In the genomic region with DNA sequence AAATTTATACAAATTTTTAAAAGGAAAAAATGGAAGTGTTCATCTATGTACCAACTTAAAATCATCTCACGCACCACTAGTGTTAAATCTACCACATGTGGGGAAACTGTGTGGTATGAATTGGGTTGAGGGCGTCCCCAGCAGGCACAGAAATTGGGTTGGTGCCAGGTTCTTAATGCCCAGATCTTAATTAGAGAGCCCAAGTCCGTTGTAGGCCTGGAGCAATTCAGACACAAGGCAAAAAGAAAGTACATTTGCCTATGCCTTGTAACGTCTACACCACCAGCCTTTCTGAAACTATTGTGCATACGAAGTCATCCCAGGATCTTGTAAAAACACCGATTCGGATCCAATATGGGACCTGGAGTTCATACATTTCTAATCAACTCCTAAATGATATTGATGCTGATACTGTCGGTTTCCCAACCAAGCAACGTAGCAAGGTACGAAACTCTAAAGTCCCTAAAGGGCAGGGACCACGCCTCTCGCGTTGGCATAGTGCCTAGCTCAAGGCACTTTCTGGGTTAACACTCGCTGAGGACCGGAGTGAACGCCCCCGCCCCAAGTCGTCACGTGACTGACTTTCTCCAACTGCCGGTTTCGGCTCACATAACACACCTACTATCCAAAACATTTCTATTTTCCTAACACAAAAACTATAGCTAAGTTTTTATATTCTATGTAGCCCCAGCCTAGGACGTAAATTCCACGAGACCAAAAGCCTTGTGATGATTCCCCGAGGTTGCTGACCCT, we compare ENCODE assay signal across 8 cellular contexts. TPM values are rescaled to one million over a fixed set of nuclear protein-coding genes. Genes with fewer than 3 reads are reported as not detected.
DNase-seq lines count a peak whose midpoint lies in the region; ATAC-seq and TF ChIP-seq lines count a peak whose summit lies in the region.

No MANE protein-coding gene starts in this region.

- peak; percentile 31 for ATAC-seq in HG03066 (IDR thresholded peaks at IDR 0.05; ENCODE audit: low read depth, unreplicated experiment)

- WGBS in liver: 4% methylated on average over 24 of the region's 24 CpGs

- H3K36me3 ChIP-seq in liver (ENCODE audit: control insufficient read depth in 4 of 4, insufficient read depth in 3 of 4, low read depth in 1 of 4, low read length in 3 of 4): peaks cover 0 to 7% (median 3%) of the 10 kb centered on the region in 4 donors

- DNase-seq in NK-92 treated with Interleukin-12 subunit alpha and Interleukin-12 subunit beta, amount 100 ng/mL, for 24 hours (lab: John Stamatoyannopoulos, UW): peak; percentile 59
- DNase-seq in NK-92 (lab: John Stamatoyannopoulos, UW; ENCODE audit: unreplicated experiment): no peak
- peak; percentile 51 for DNase-seq in NCI-H345 treated with DMSO at 0.1 percent for 48 hours (lab: John Stamatoyannopoulos, UW; ENCODE audit: unreplicated experiment)
- DNase-seq in activated CD4-positive, alpha-beta T cell treated with anti-CD3 and anti-CD28 coated beads for 48 hours: peak; percentile 84
- DNase-seq in coronary artery (ENCODE audit: low spot score): peak; percentile 78
- peak; percentile 62 to 67 for DNase-seq in stimulated activated CD4-positive, alpha-beta T cell treated with anti-CD3 and anti-CD28 coated beads, Interleukin-4, amount 100 ng/mL, for 48 hours (ENCODE audit: low read depth in 2 of 2)

- no peaks in the 10 kb centered on the region for H3K27me3 ChIP-seq in liver (ENCODE audit: control insufficient read depth in 4 of 4, insufficient read depth in 4 of 4, low read length in 3 of 4)

- H3K4me3 ChIP-seq in coronary artery (peak overlapping the region; percentile 94), liver (ENCODE audit: low read depth in 1 of 3, low read length in 3 of 3) (peak overlapping the region; percentile 78 to 98 (median 89))

- peaks cover 4 to 46% (median 36%) of the 10 kb centered on the region in 4 donors for H3K4me1 ChIP-seq in liver (ENCODE audit: control insufficient read depth in 4 of 4, insufficient read depth in 4 of 4, low read length in 3 of 4)

- H3K9ac ChIP-seq in liver (ENCODE audit: low read depth in 1 of 2, low read length in 2 of 2): peak overlapping the region; percentile 76 to 83

- TF ChIP-seq CTCF in coronary artery (IDR thresholded peaks at IDR 0.05) (no peak), liver (IDR thresholded peaks at IDR 0.05; ENCODE audit: low read depth, low read length, missing input control) (no peak)

- TF ChIP-seq RAD21 in liver (IDR thresholded peaks at IDR 0.05): peak in 1 of 2 donors; percentile 23

- H3K9me3 ChIP-seq in liver (ENCODE audit: control insufficient read depth in 4 of 4, low read length in 3 of 4): no peaks in the 10 kb centered on the region

- H3K27ac ChIP-seq in coronary artery: peak overlapping the region; percentile 91 to 97
- H3K27ac ChIP-seq in liver (ENCODE audit: low read depth in 1 of 2, low read length in 2 of 2): peak overlapping the region; percentile 90 to 96

TF ChIP-seq in liver, 16 proteins besides CTCF, POLR2A, EP300 and RAD21:
- TF ChIP-seq NR2F2 (IDR thresholded peaks at IDR 0.05): no peak
- TF ChIP-seq, protein P1, sequence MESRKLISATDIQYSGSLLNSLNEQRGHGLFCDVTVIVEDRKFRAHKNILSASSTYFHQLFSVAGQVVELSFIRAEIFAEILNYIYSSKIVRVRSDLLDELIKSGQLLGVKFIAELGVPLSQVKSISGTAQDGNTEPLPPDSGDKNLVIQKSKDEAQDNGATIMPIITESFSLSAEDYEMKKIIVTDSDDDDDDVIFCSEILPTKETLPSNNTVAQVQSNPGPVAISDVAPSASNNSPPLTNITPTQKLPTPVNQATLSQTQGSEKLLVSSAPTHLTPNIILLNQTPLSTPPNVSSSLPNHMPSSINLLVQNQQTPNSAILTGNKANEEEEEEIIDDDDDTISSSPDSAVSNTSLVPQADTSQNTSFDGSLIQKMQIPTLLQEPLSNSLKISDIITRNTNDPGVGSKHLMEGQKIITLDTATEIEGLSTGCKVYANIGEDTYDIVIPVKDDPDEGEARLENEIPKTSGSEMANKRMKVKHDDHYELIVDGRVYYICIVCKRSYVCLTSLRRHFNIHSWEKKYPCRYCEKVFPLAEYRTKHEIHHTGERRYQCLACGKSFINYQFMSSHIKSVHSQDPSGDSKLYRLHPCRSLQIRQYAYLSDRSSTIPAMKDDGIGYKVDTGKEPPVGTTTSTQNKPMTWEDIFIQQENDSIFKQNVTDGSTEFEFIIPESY (IDR thresholded peaks at IDR 0.05): no peak
- TF ChIP-seq SP1 (IDR thresholded peaks at IDR 0.05): peak; percentile 35
- TF ChIP-seq, protein P2, sequence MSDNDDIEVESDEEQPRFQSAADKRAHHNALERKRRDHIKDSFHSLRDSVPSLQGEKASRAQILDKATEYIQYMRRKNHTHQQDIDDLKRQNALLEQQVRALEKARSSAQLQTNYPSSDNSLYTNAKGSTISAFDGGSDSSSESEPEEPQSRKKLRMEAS (IDR thresholded peaks at IDR 0.05): peak; percentile 32
- peak; percentile 24 to 41 for TF ChIP-seq RXRA (IDR thresholded peaks at IDR 0.05)
- TF ChIP-seq EGR1 (IDR thresholded peaks at IDR 0.05; ENCODE audit: low read depth in 2 of 2): peak; percentile 91 to 92
- TF ChIP-seq, protein P3, sequence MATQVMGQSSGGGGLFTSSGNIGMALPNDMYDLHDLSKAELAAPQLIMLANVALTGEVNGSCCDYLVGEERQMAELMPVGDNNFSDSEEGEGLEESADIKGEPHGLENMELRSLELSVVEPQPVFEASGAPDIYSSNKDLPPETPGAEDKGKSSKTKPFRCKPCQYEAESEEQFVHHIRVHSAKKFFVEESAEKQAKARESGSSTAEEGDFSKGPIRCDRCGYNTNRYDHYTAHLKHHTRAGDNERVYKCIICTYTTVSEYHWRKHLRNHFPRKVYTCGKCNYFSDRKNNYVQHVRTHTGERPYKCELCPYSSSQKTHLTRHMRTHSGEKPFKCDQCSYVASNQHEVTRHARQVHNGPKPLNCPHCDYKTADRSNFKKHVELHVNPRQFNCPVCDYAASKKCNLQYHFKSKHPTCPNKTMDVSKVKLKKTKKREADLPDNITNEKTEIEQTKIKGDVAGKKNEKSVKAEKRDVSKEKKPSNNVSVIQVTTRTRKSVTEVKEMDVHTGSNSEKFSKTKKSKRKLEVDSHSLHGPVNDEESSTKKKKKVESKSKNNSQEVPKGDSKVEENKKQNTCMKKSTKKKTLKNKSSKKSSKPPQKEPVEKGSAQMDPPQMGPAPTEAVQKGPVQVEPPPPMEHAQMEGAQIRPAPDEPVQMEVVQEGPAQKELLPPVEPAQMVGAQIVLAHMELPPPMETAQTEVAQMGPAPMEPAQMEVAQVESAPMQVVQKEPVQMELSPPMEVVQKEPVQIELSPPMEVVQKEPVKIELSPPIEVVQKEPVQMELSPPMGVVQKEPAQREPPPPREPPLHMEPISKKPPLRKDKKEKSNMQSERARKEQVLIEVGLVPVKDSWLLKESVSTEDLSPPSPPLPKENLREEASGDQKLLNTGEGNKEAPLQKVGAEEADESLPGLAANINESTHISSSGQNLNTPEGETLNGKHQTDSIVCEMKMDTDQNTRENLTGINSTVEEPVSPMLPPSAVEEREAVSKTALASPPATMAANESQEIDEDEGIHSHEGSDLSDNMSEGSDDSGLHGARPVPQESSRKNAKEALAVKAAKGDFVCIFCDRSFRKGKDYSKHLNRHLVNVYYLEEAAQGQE (IDR thresholded peaks at IDR 0.05): no peak
- TF ChIP-seq TAF1 (conservative IDR thresholded peaks at IDR 0.05): no peak
- TF ChIP-seq JUND (IDR thresholded peaks at IDR 0.05): no peak
- TF ChIP-seq, protein P4, sequence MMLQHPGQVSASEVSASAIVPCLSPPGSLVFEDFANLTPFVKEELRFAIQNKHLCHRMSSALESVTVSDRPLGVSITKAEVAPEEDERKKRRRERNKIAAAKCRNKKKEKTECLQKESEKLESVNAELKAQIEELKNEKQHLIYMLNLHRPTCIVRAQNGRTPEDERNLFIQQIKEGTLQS (IDR thresholded peaks at IDR 0.05): no peak
- TF ChIP-seq FOXA1 (IDR thresholded peaks at IDR 0.05): no peak
- peak; percentile 72 for TF ChIP-seq HNF4G (IDR thresholded peaks at IDR 0.05)
- TF ChIP-seq GABPA (IDR thresholded peaks at IDR 0.05 in 1 of 2, conservative IDR thresholded peaks at IDR 0.05 in 1 of 2): peak in 1 of 2 donors; percentile 26
- no peak for TF ChIP-seq FOXA2 (IDR thresholded peaks at IDR 0.05)
- no peak for TF ChIP-seq YY1 (IDR thresholded peaks at IDR 0.05)
- peak; percentile 93 to 94 for TF ChIP-seq HNF4A (conservative IDR thresholded peaks at IDR 0.05)

RNA-seq across cellular contexts. Expression of a gene that starts 0.9 kb away (rescaled TPM):
- total RNA-seq in liver: 100 to 1,000 TPM; 138 to 141 TPM
- 100 to 1,000 TPM in 1 of 2 donors, 10 to 100 TPM in 1; 88.8 to 164 TPM for polyA plus RNA-seq in liver

RNA-seq across cellular contexts. Expression of a gene that starts 48.7 kb away (rescaled TPM):
- total RNA-seq in liver: not detected
- polyA plus RNA-seq in liver: not detected

RNA-seq across cellular contexts. Expression of a gene that starts 55.7 kb away (rescaled TPM):
- total RNA-seq in liver: 10 to 100 TPM in 1 of 2 donors, 1 to 10 TPM in 1; 4.2 to 13.6 TPM
- polyA plus RNA-seq in liver: 1 to 10 TPM; 3.9 to 4.8 TPM
